Comparison of ENCODE assay signal across 17 cellular contexts in the genomic region with DNA sequence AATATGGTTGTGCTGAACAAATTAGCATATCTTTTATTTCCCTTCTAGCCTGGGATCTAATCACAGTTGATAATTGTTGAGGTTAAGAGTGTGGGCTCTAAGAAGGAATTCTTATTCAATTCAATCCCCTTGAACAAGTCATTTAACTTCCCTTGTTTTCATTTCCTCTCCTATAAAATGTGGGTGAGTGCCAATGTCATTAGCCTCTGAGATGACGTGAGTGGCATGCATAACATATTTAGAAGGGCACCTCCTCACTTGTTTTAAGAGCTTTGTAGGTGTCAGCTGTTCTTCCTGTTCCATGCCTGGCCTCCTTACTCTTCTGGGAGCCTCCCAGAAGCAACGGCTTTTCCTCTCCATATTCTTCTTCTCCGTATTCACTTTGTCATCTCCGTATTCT.
"Had no signal": no experiment of that assay in that cellular context is flagged by ENCODE, and none has a peak within 500 bp of the region (broad histone marks: within the 10 kb centered on the region; RNA-seq: fewer than 3 reads in every experiment).

No MANE protein-coding gene starts in this region.

- ATAC-seq: activated naive CD4-positive, alpha-beta T cell treated with anti-CD3 and anti-CD28 coated beads, Interleukin-2, amount 50 U/mL, for 72 hours; effector memory CD8-positive, alpha-beta T cell; left lobe of liver had no signal

- H3K4me3 ChIP-seq: adrenal gland, lung had no signal

- DNase-seq: activated CD4-positive, alpha-beta T cell treated with anti-CD3 and anti-CD28 coated beads, Interleukin-2, amount 50 U/mL, for 4 hours; activated gamma-delta T cell treated with Interleukin-2 at 50 U/mL for 16 hours; adrenal gland; effector memory CD8-positive, alpha-beta T cell; foreskin fibroblast; glutamatergic neuron; hypothalamus; islet precursor cell; nephron progenitor cell; nucleus accumbens; stimulated activated CD4-positive, alpha-beta T cell treated with anti-CD3 and anti-CD28 coated beads, Interleukin-12 subunit alpha, Interleukin-12 subunit beta, amount 100 ng/mL, for 4 hours; stimulated activated CD4-positive, alpha-beta T cell treated with anti-CD3 and anti-CD28 coated beads, Interleukin-1b, Interleukin-23, amount 100 ng/mL, for 48 hours; stimulated activated CD8-positive, alpha-beta memory T cell treated with anti-CD3 and anti-CD28 coated beads, Interleukin-4, amount 100 ng/mL, for 48 hours; stimulated activated naive CD4-positive, alpha-beta T cell had no signal
